ENCODE assay signal across 8 cellular contexts in the genomic region with DNA sequence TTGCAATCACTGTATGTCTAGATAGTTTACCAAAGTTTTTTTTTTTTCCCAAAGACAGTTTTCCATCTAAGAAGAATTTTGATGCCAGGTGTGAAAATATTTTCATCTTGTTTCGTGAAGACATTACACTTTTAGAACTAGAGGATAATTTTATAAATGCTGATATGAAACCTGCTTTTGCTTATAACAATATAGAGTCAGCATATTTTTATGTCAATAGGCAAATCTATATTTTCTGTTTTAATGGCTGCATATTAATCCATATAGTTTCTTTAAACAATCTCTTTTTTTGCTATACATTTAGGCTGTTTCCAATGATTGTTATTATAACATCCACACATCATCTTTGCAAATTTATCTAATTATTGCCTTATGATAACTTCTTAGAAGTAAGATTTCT. TPM values are rescaled to one million over a fixed set of nuclear protein-coding genes. Genes with fewer than 3 reads are reported as not detected.
"Had no signal": no experiment of that assay in that cellular context is flagged by ENCODE, and none has a peak within 500 bp of the region (broad histone marks: within the 10 kb centered on the region; RNA-seq: fewer than 3 reads in every experiment).

No MANE protein-coding gene starts in this region.

- FAIRE-seq: G401.6, GM12878, GM12891, GM12892, GM18507, GM19239 had no signal

- H3K4me3 ChIP-seq: GM12878 had no signal

- ATAC-seq: GM12878 had no signal

- DNase-seq: GDM1, GF-D8 had no signal

RNA-seq across cellular contexts. Expression of gene INSYN1, which starts 12.6 kb away (rescaled TPM):
- total RNA-seq: GM12878 had no signal
- polyA plus RNA-seq: GM12878 had no signal
